In the genomic region with DNA sequence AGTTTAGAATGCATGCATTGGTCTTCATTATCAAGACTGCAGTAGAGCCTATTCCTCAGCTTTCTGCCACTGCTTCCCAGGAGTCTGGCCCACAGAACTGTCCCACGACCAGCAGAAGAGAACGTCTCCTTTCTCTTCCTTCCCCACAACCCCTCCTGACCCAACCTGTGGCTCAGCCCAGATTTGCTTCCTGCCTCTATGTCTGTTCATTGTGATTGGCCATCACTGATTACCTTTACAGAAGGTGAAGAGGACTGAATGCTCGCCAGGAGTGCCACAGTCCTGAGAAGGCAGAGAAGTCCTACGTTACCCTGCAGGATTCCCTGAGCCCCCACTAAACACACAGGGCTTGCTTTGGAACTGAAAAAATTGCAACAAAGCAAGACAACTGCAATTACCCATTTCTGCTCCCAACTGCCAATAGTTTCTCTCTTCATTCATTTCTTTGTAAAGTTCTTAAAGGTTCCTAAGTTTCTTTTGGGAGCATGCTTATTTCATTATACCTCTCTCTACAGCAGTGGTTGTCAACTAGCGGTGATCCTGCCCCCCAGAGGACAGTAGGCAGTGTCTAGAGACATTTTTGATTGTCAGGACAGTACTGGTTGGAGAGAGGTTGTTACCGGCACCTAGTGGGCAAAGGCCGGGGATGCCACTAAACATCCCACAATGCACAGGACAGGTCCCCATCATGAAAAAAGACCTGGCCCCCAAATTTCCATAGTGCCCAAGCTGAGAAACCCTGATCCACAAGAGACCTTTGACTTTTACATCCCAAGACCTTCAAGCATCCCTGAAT, we compare ENCODE assay signal across 8 cellular contexts. TPM values are rescaled to one million over a fixed set of nuclear protein-coding genes. Genes with fewer than 3 reads are reported as not detected.
A peak's percentile ranks its signal among the peaks of the same experiment; 100 is the strongest.
DNase-seq lines count a peak whose midpoint lies in the region; ATAC-seq and FAIRE-seq lines count a peak whose summit lies in the region.

No MANE protein-coding gene starts in this region.

- DNase-seq in Caki2 (ENCODE audit: low read depth) (peak; percentile 43), HTR-8/SVneo (ENCODE audit: insufficient read length, low spot score) (peak; percentile 78), iPS DF 6.9 (ENCODE audit: low read depth, low spot score) (peak; percentile 22), NCI-H2196 treated with DMSO at 0.1 percent for 48 hours (lab: John Stamatoyannopoulos, UW; ENCODE audit: unreplicated experiment) (no peak)
- DNase-seq in T-helper 2 cell treated with Interferon-gamma antibody and Interleukin-4, amounts not matched to agents 5 μg/mL and 100 μg/mL, for 36 hours (ENCODE audit: low spot score): no peak

- no peaks in the 10 kb centered on the region for H3K36me3 ChIP-seq in iPS DF 6.9 (ENCODE audit: control insufficient read depth, insufficient read depth, low read length)

- no CpG with 5 or more reads among the region's 7 CpGs for WGBS in iPS DF 6.9 (ENCODE audit: insufficient coverage, insufficient read length)

- no peaks in the 10 kb centered on the region for H3K4me1 ChIP-seq in iPS DF 6.9 (ENCODE audit: control insufficient read depth, insufficient read depth, low read length)

- peak overlapping the region; percentile 83 for H3K4me3 Mint-ChIP-seq in T-helper 2 cell treated with Interferon-gamma antibody and Interleukin-4, amounts not matched to agents 5 μg/mL and 100 μg/mL, for 36 hours

- H3K27ac Mint-ChIP-seq in T-helper 2 cell treated with Interferon-gamma antibody and Interleukin-4, amounts not matched to agents 5 μg/mL and 100 μg/mL, for 36 hours: peak overlapping the region; percentile 95

- H3K27me3 ChIP-seq in iPS DF 6.9 (ENCODE audit: control insufficient read depth, insufficient read depth, low read length): no peaks in the 10 kb centered on the region

- H3K36me3 Mint-ChIP-seq in T-helper 2 cell treated with Interferon-gamma antibody and Interleukin-4, amounts not matched to agents 5 μg/mL and 100 μg/mL, for 36 hours (ENCODE audit: low read depth): peaks cover 34% of the 10 kb centered on the region

- H3K27me3 Mint-ChIP-seq in T-helper 2 cell treated with Interferon-gamma antibody and Interleukin-4, amounts not matched to agents 5 μg/mL and 100 μg/mL, for 36 hours (ENCODE audit: low read depth): no peaks in the 10 kb centered on the region

- no peaks in the 10 kb centered on the region for H3K9me3 ChIP-seq in iPS DF 6.9 (ENCODE audit: control insufficient read depth, insufficient read depth, low read length)

- no peak for FAIRE-seq in HTR-8/SVneo (lab: Jason Lieb, UNC)

- H3K4me1 Mint-ChIP-seq in T-helper 2 cell treated with Interferon-gamma antibody and Interleukin-4, amounts not matched to agents 5 μg/mL and 100 μg/mL, for 36 hours (ENCODE audit: low read depth): peaks cover 64% of the 10 kb centered on the region

- no peak overlapping the region for H3K27ac ChIP-seq in iPS DF 6.9 (ENCODE audit: low read length)

- in situ Hi-C loops in Caki2 (cut with HindIII; ENCODE audit: low pct_unique_long_range_greater_than_20kb, low sequenced_read_pairs): no loop called here

- H3K9me3 Mint-ChIP-seq in T-helper 2 cell treated with Interferon-gamma antibody and Interleukin-4, amounts not matched to agents 5 μg/mL and 100 μg/mL, for 36 hours: no peaks in the 10 kb centered on the region

- no peak overlapping the region for H3K4me3 ChIP-seq in iPS DF 6.9 (ENCODE audit: low read length)

- ATAC-seq in GM18868 (IDR thresholded peaks at IDR 0.05; ENCODE audit: unreplicated experiment): no peak
- ATAC-seq in GM19463 (IDR thresholded peaks at IDR 0.05; ENCODE audit: unreplicated experiment): no peak
- ATAC-seq in HG03196 (IDR thresholded peaks at IDR 0.05; ENCODE audit: unreplicated experiment): no peak

RNA-seq across cellular contexts. Expression of a gene that starts 4.5 kb away (rescaled TPM):
- total RNA-seq in Caki2 (2014; rRNA removed; shearing (Covaris generic); ENCODE audit: low replicate concordance): 36.6 and 36.8 TPM in 2 replicates

RNA-seq across cellular contexts. Expression of a gene that starts 32.2 kb away (rescaled TPM):
- 5.2 and 21.0 TPM in 2 replicates for total RNA-seq in Caki2 (2014; rRNA removed; shearing (Covaris generic); ENCODE audit: low replicate concordance)

RNA-seq across cellular contexts. Expression of a gene that starts 43.6 kb away (rescaled TPM):
- total RNA-seq in Caki2 (2014; rRNA removed; shearing (Covaris generic); ENCODE audit: low replicate concordance): not detected in 2 replicates

Comparison
In these comparisons a context has a peak if more than half of its experiments do, and no peak if none do; other contexts are left out.
1. DNase-seq: peak in Caki2 (single experiment), HTR-8/SVneo (single experiment) and iPS DF 6.9 (single experiment); none in T-helper 2 cell treated with Interferon-gamma antibody and Interleukin-4, amounts not matched to agents 5 μg/mL and 100 μg/mL, for 36 hours (single experiment) and NCI-H2196 treated with DMSO at 0.1 percent for 48 hours (single experiment).